ENCODE assay signal across 20 cellular contexts in the genomic region with DNA sequence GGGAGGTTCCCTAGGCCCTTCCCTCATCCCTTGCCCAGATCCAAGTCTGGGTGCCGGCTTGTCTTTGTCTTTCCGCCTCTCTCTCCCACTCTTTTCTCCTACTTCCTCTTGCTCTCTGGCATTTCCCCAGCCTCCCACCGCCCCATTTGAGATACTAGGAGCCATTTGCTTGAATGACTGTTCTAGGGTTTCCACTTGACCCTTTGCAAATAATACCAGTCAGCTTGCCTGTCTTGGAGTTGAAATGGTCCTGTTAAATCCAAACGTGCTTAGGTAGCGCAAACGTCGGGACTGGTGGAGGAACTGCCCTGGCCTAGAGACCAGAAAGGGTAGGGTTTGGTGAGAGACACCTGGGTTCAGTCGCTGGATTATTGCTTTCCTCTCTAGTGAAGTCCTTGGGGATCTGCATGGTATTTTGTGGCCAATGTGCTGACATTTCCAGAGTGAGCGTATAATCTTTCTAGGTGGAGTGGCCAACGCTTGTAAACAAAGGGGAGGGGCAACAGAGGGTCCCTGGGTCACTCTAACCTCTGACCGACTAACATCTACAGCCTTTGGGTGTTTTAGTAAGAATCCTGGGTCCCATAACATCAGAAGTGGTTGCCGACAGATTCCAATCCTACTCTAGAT. TPM values are rescaled to one million over a fixed set of nuclear protein-coding genes. Genes with fewer than 3 reads are reported as not detected.
DNase-seq lines count a peak whose midpoint lies in the region; ATAC-seq, FAIRE-seq and TF ChIP-seq lines count a peak whose summit lies in the region.
"Had no signal": no experiment of that assay in that cellular context is flagged by ENCODE, and none has a peak within 500 bp of the region (broad histone marks: within the 10 kb centered on the region; RNA-seq: fewer than 3 reads in every experiment).

No MANE protein-coding gene starts in this region.

- H3K9me3 ChIP-seq in HepG2 (ENCODE audit: low read length) = no peaks in the 10 kb centered on the region
- H3K9me3 ChIP-seq: upper lobe of right lung had no signal

- H3K4me1 ChIP-seq in HepG2 (ENCODE audit: insufficient read depth, low read length) = no peaks in the 10 kb centered on the region

- ATAC-seq in HepG2 = no peak
- ATAC-seq: activated CD4-positive, CD25-positive, alpha-beta regulatory T cell treated with anti-CD3 and anti-CD28 coated beads, Interleukin-2, amount 50 U/mL, for 24 hours had no signal

- peaks cover 4% of the 10 kb centered on the region for H3K9me3 Mint-ChIP-seq in T-helper 2 cell treated with Interferon-gamma antibody and Interleukin-4, amounts not matched to agents 5 μg/mL and 100 μg/mL, for 36 hours
- no peaks in the 10 kb centered on the region for H3K9me3 Mint-ChIP-seq in chondrocyte (ENCODE audit: low read depth)

- intact Hi-C loops in HepG2 (cut with micrococcal nuclease; ENCODE audit: unreplicated experiment) = no loop called here

- TF ChIP-seq CTCF in chondrocyte (IDR thresholded peaks at IDR 0.05) = no peak
- no peak for TF ChIP-seq CTCF in HepG2 (CRISPR knock-in tag; IDR thresholded peaks at IDR 0.05)

- H3K36me3 Mint-ChIP-seq in T-helper 2 cell treated with Interferon-gamma antibody and Interleukin-4, amounts not matched to agents 5 μg/mL and 100 μg/mL, for 36 hours (ENCODE audit: low read depth) = no peaks in the 10 kb centered on the region
- peaks cover 2% of the 10 kb centered on the region for H3K36me3 Mint-ChIP-seq in chondrocyte (ENCODE audit: low read depth)
- H3K36me3 Mint-ChIP-seq: CD4-positive, CD25-positive, alpha-beta regulatory T cell had no signal

- no peak for FAIRE-seq in HepG2 (lab: Jason Lieb, UNC)

- no peak for DNase-seq in T-helper 2 cell treated with Interferon-gamma antibody and Interleukin-4, amounts not matched to agents 5 μg/mL and 100 μg/mL, for 36 hours (ENCODE audit: low spot score)
- DNase-seq in T-helper 2 cell = no peak
- no peak for DNase-seq in chondrocyte (ENCODE audit: low spot score)
- DNase-seq in medulla oblongata (ENCODE audit: extremely low spot score) = peak; percentile 16
- no peak for DNase-seq in NCI-H524 (lab: John Stamatoyannopoulos, UW)
- no peak for DNase-seq in HepG2 (ENCODE audit: low spot score)
- no peak for DNase-seq in NCI-H345 (lab: John Stamatoyannopoulos, UW)
- DNase-seq: activated gamma-delta T cell treated with Interleukin-2 at 50 U/mL for 16 hours; CD4-positive, CD25-positive, alpha-beta regulatory T cell; effector memory CD4-positive, alpha-beta T cell; HCEC 1CT; immature natural killer cell; NCI-H1048; NCI-H2171; upper lobe of right lung had no signal

- no peaks in the 10 kb centered on the region for H3K4me1 Mint-ChIP-seq in T-helper 2 cell treated with Interferon-gamma antibody and Interleukin-4, amounts not matched to agents 5 μg/mL and 100 μg/mL, for 36 hours (ENCODE audit: low read depth)
- peaks cover 41% of the 10 kb centered on the region for H3K4me1 Mint-ChIP-seq in chondrocyte (ENCODE audit: low read depth)
- H3K4me1 Mint-ChIP-seq: immature natural killer cell had no signal

- H2AFZ ChIP-seq in HepG2 (ENCODE audit: low read length) = no peak overlapping the region

- TF ChIP-seq EP300 in HepG2 (IDR thresholded peaks at IDR 0.05; ENCODE audit: low read depth in 2 of 2, low read length in 2 of 2) (no peak), HepG2 (CRISPR knock-in tag; IDR thresholded peaks at IDR 0.05; ENCODE audit: borderline replicate concordance) (no peak)

- POLR2A ChIA-PET in HepG2 (lab: Yijun Ruan, JAX) = no interaction called here

- H4K20me1 ChIP-seq in HepG2 (ENCODE audit: insufficient read depth, low read length) = no peaks in the 10 kb centered on the region

- H3K4me3 Mint-ChIP-seq in T-helper 2 cell treated with Interferon-gamma antibody and Interleukin-4, amounts not matched to agents 5 μg/mL and 100 μg/mL, for 36 hours = no peak overlapping the region
- peak overlapping the region; percentile 69 for H3K4me3 Mint-ChIP-seq in chondrocyte (ENCODE audit: unreplicated experiment)
- H3K4me3 Mint-ChIP-seq: CD4-positive, CD25-positive, alpha-beta regulatory T cell; memory B cell had no signal

- peaks cover 84% of the 10 kb centered on the region for H3K27me3 Mint-ChIP-seq in T-helper 2 cell treated with Interferon-gamma antibody and Interleukin-4, amounts not matched to agents 5 μg/mL and 100 μg/mL, for 36 hours (ENCODE audit: low read depth)
- peaks cover 53% of the 10 kb centered on the region for H3K27me3 Mint-ChIP-seq in chondrocyte (ENCODE audit: low read depth)

- in situ Hi-C loops in HepG2 (cut with HindIII; ENCODE audit: extremely low pct_ligation_motif_present, low pct_unique_long_range_greater_than_20kb) = no loop called here

- WGBS in HepG2 (ENCODE audit: low lambda C conversion rate) = 63% methylated on average over 12 of the region's 12 CpGs

- no peaks in the 10 kb centered on the region for H3K36me3 ChIP-seq in HepG2 (replicated peaks in 1 of 2; ENCODE audit: control insufficient read depth in 1 of 2, insufficient read depth in 2 of 2, low read length in 2 of 2)
- H3K36me3 ChIP-seq: upper lobe of right lung had no signal

- peak overlapping the region; percentile 27 for H3K27ac Mint-ChIP-seq in T-helper 2 cell treated with Interferon-gamma antibody and Interleukin-4, amounts not matched to agents 5 μg/mL and 100 μg/mL, for 36 hours
- H3K27ac Mint-ChIP-seq in chondrocyte (ENCODE audit: unreplicated experiment) = peak overlapping the region; percentile 29
- H3K27ac Mint-ChIP-seq: CD4-positive, CD25-positive, alpha-beta regulatory T cell; immature natural killer cell; memory B cell had no signal

- CTCF ChIA-PET in HepG2 (lab: Yijun Ruan, JAX; ENCODE audit: low intra/inter-chr PET ratio, low total read pairs) = no interaction called here

- no peaks in the 10 kb centered on the region for H3K79me2 ChIP-seq in HepG2 (ENCODE audit: insufficient read depth, low read length)

- H3K4me2 ChIP-seq in HepG2 (ENCODE audit: low read depth, low read length) = no peak overlapping the region

- no peak for TF ChIP-seq POLR2A in HepG2 (IDR thresholded peaks at IDR 0.05; ENCODE audit: insufficient read depth in 1 of 2, low read depth in 2 of 2, low read length in 2 of 2)

- no peak for TF ChIP-seq RAD21 in HepG2 (CRISPR knock-in tag; IDR thresholded peaks at IDR 0.05)

- H3K4me3 ChIP-seq in HepG2 (replicated peaks in 1 of 3; ENCODE audit: insufficient read depth in 1 of 3, low read depth in 2 of 3, low read length in 3 of 3) = no peak overlapping the region
- H3K4me3 ChIP-seq: upper lobe of right lung had no signal

- no TSS peak for BruUV-seq in HepG2 (replicated peaks; lab: Mats Ljungman, UMichigan)

- H3K27me3 ChIP-seq in HepG2 (ENCODE audit: control insufficient read depth in 1 of 2, insufficient read depth in 2 of 2, low read length in 2 of 2) = peaks cover 2 to 60% of the 10 kb centered on the region in 2 experiments; a peak in 4 of 5 replicates

- H3K9ac ChIP-seq in HepG2 (ENCODE audit: insufficient read depth, low read depth, low read length) = no peak overlapping the region

- H3K27ac ChIP-seq in temporal lobe (ENCODE audit: low read depth, low read length) = peak overlapping the region; percentile 46
- H3K27ac ChIP-seq in HepG2 (ENCODE audit: extremely low read length, insufficient read depth, low read length) = no peak overlapping the region
- H3K27ac ChIP-seq: upper lobe of right lung had no signal

RNA-seq across cellular contexts. Expression of gene ZIC1, which starts 10.7 kb away (rescaled TPM):
- total RNA-seq in chondrocyte (8.8 to 57.3 TPM (median 12.8 TPM) in 3 replicates), temporal lobe (12.3 TPM), HepG2 (2016; rRNA removed; fragmentation: Illumina TruSeq; extraction: Trizol) (not detected in 2 replicates)
- total RNA-seq in HepG2 (2016; cell fraction: cytosol; rRNA removed; fragmentation: Illumina TruSeq; extraction: Trizol; ENCODE audit: low read depth) = not detected in 2 replicates
- total RNA-seq in HepG2 (2016; cell fraction: insoluble cytoplasmic fraction; rRNA removed; fragmentation: Illumina TruSeq; extraction: Trizol) = not detected in 2 replicates
- not detected in 2 replicates for total RNA-seq in HepG2 (2016; cell fraction: membrane; rRNA removed; fragmentation: Illumina TruSeq; extraction: Trizol)
- total RNA-seq in HepG2 (2016; cell fraction: nucleus; rRNA removed; fragmentation: Illumina TruSeq; extraction: Trizol) = not detected in 2 replicates
- polyA plus RNA-seq in HepG2 (2011; rRNA removed) = not detected in 2 replicates
- not detected in 2 replicates for polyA plus RNA-seq in HepG2 (2011; cell fraction: cytosol; rRNA removed)
- polyA plus RNA-seq in HepG2 (2011; cell fraction: nucleus; rRNA removed) = not detected in 2 replicates
- not detected in 2 replicates for polyA plus RNA-seq in HepG2 (2012)
- not detected in 2 replicates for polyA plus RNA-seq in HepG2 (2016; cell fraction: cytosol; fragmentation: Illumina TruSeq; extraction: Trizol; ENCODE audit: low read depth)
- not detected in 2 replicates for polyA plus RNA-seq in HepG2 (2016; cell fraction: insoluble cytoplasmic fraction; fragmentation: Illumina TruSeq; extraction: Trizol; ENCODE audit: low read depth)
- not detected in 2 replicates for polyA plus RNA-seq in HepG2 (2016; cell fraction: membrane; fragmentation: Illumina TruSeq; extraction: Trizol; ENCODE audit: low read depth)
- not detected in 2 replicates for polyA plus RNA-seq in HepG2 (2016; cell fraction: nucleus; fragmentation: Illumina TruSeq; extraction: Trizol; ENCODE audit: insufficient read depth, low read depth)
- polyA minus RNA-seq in HepG2 (2011; rRNA and poly(A)+ RNA removed; ENCODE audit: low replicate concordance) = not detected in 2 replicates
- polyA minus RNA-seq in HepG2 (2011; cell fraction: cytosol; rRNA and poly(A)+ RNA removed) = not detected in 2 replicates
- not detected in 2 replicates for polyA minus RNA-seq in HepG2 (2011; cell fraction: nucleus; rRNA and poly(A)+ RNA removed)
- total RNA-seq: CD4-positive, CD25-positive, alpha-beta regulatory T cell; fibroblast of villous mesenchyme; IMR-90; upper lobe of right lung had no signal
- polyA plus RNA-seq: CD4-positive, CD25-positive, alpha-beta regulatory T cell; immature natural killer cell; IMR-90 had no signal

RNA-seq across cellular contexts. Expression of gene ZIC4, which starts 13.5 kb away (rescaled TPM):
- total RNA-seq in chondrocyte = 1.7 to 10.2 TPM (median 1.7 TPM) in 3 replicates
- 1.5 TPM for total RNA-seq in temporal lobe
- not detected in 2 replicates for total RNA-seq in HepG2 (2016; rRNA removed; fragmentation: Illumina TruSeq; extraction: Trizol)
- not detected in 2 replicates for total RNA-seq in HepG2 (2016; cell fraction: cytosol; rRNA removed; fragmentation: Illumina TruSeq; extraction: Trizol; ENCODE audit: low read depth)
- total RNA-seq in HepG2 (2016; cell fraction: insoluble cytoplasmic fraction; rRNA removed; fragmentation: Illumina TruSeq; extraction: Trizol) = not detected in 2 replicates
- not detected in 2 replicates for total RNA-seq in HepG2 (2016; cell fraction: membrane; rRNA removed; fragmentation: Illumina TruSeq; extraction: Trizol)
- not detected in 2 replicates for total RNA-seq in HepG2 (2016; cell fraction: nucleus; rRNA removed; fragmentation: Illumina TruSeq; extraction: Trizol)
- not detected in 2 replicates for polyA plus RNA-seq in HepG2 (2011; rRNA removed)
- polyA plus RNA-seq in HepG2 (2011; cell fraction: cytosol; rRNA removed) = not detected in 2 replicates
- not detected in 2 replicates for polyA plus RNA-seq in HepG2 (2011; cell fraction: nucleus; rRNA removed)
- polyA plus RNA-seq in HepG2 (2012) = not detected in 2 replicates
- polyA plus RNA-seq in HepG2 (2016; cell fraction: cytosol; fragmentation: Illumina TruSeq; extraction: Trizol; ENCODE audit: low read depth) = not detected in 2 replicates
- polyA plus RNA-seq in HepG2 (2016; cell fraction: insoluble cytoplasmic fraction; fragmentation: Illumina TruSeq; extraction: Trizol; ENCODE audit: low read depth) = not detected in 2 replicates
- polyA plus RNA-seq in HepG2 (2016; cell fraction: membrane; fragmentation: Illumina TruSeq; extraction: Trizol; ENCODE audit: low read depth) = not detected in 2 replicates
- not detected in 2 replicates for polyA plus RNA-seq in HepG2 (2016; cell fraction: nucleus; fragmentation: Illumina TruSeq; extraction: Trizol; ENCODE audit: insufficient read depth, low read depth)
- not detected in 2 replicates for polyA minus RNA-seq in HepG2 (2011; rRNA and poly(A)+ RNA removed; ENCODE audit: low replicate concordance)
- polyA minus RNA-seq in HepG2 (2011; cell fraction: cytosol; rRNA and poly(A)+ RNA removed) = not detected in 2 replicates
- polyA minus RNA-seq in HepG2 (2011; cell fraction: nucleus; rRNA and poly(A)+ RNA removed) = not detected in 2 replicates
- total RNA-seq: CD4-positive, CD25-positive, alpha-beta regulatory T cell; fibroblast of villous mesenchyme; IMR-90; upper lobe of right lung had no signal
- polyA plus RNA-seq: CD4-positive, CD25-positive, alpha-beta regulatory T cell; immature natural killer cell; IMR-90 had no signal
